ENCODE assay signal across 34 cellular contexts in genomic region chr4:184090571-184090970, GRCh38.
"Had no signal": no experiment of that assay in that cellular context is flagged by ENCODE, and none has a peak within 500 bp of the region (broad histone marks: within the 10 kb centered on the region; RNA-seq: fewer than 3 reads in every experiment).

No MANE protein-coding gene starts in this region.

- H3K36me3 ChIP-seq: MG63 had no signal

- H3K27me3 ChIP-seq: MG63 had no signal

- H3K27ac ChIP-seq: KMS-11 had no signal

- DNase-seq: Karpas-422, Kasumi-1, MG63, MM.1S, MV-4-11, NCI-H1048, NCI-H1092, NCI-H1092 treated with DMSO at 0.1 percent for 48 hours, NCI-H1105, NCI-H1105 treated with DMSO at 0.1 percent for 48 hours, NCI-H1417, NCI-H1417 treated with DMSO at 0.1 percent for 48 hours, NCI-H1436, NCI-H1436 treated with DMSO at 0.1 percent for 48 hours, NCI-H146, NCI-H1694, NCI-H1694 treated with DMSO at 0.1 percent for 48 hours, NCI-H187, NCI-H187 treated with DMSO at 0.1 percent for 48 hours, NCI-H1930, NCI-H2029, NCI-H2029 treated with DMSO at 0.1 percent for 48 hours, NCI-H2081, NCI-H2081 treated with DMSO at 0.1 percent for 48 hours, NCI-H2107, NCI-H2171, NCI-H2171 treated with DMSO at 0.1 percent for 48 hours, NCI-H2227 treated with DMSO at 0.1 percent for 48 hours, NCI-H226, NCI-H345, NCI-H446, NCI-H446 treated with DMSO at 0.1 percent for 48 hours, NCI-H510A had no signal

- H3K9me3 ChIP-seq: MG63 had no signal

- H3K4me2 ChIP-seq: KMS-11 had no signal

- H3K4me3 ChIP-seq: MG63 had no signal

- H3K9ac ChIP-seq: KMS-11 had no signal
